ENCODE assay signal across 8 cellular contexts in the genomic region with DNA sequence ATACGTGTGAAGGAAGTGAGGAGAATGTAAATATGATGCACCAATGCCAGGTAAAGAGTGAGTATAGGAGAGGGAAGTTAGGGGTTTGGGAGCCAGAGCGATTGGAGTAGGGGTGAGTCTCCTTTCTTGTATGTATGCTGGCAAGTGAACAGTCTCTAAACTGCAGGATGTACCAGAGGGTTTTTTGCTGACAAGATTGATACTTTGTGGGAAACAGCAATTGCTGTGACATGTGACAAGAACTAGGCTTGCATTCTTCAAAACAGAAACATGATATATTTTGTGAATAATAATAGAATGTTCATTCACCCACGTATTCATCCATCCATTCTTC. TPM values are rescaled to one million over a fixed set of nuclear protein-coding genes. Genes with fewer than 3 reads are reported as not detected.
A peak's percentile ranks its signal among the peaks of the same experiment; 100 is the strongest.
DNase-seq lines count a peak whose midpoint lies in the region; ATAC-seq, FAIRE-seq and TF ChIP-seq lines count a peak whose summit lies in the region.

No MANE protein-coding gene starts in this region.

- TF ChIP-seq CTCF in BE2C (IDR thresholded peaks at IDR 0.05; ENCODE audit: low read depth, low read length): no peak

- H3K36me3 ChIP-seq in BE2C (no peaks in the 10 kb centered on the region), small intestine (ENCODE audit: control insufficient read depth in 2 of 2, insufficient read depth in 2 of 2, low read length in 2 of 2) (no peaks in the 10 kb centered on the region)

- H3K9me3 ChIP-seq in BE2C (no peaks in the 10 kb centered on the region), right cardiac atrium (ENCODE audit: control insufficient read depth, low read length) (no peaks in the 10 kb centered on the region), small intestine (ENCODE audit: control insufficient read depth, low read depth) (no peaks in the 10 kb centered on the region)

- peak overlapping the region; percentile 95 for H3K27ac Mint-ChIP-seq in activated T-helper 2 cell treated with anti-CD3 and anti-CD28 coated beads, Interferon-gamma antibody, Interleukin-2, Interleukin-4, amounts not matched to agents 10 μg/mL and 5 μg/mL and 100 μg/mL, durations not matched to agents 14 hours and 24 hours and 36 hours

- H3K27me3 ChIP-seq in BE2C: no peaks in the 10 kb centered on the region
- no peaks in the 10 kb centered on the region for H3K27me3 ChIP-seq in right cardiac atrium (ENCODE audit: control insufficient read depth, insufficient read depth)
- no peaks in the 10 kb centered on the region for H3K27me3 ChIP-seq in small intestine (ENCODE audit: control insufficient read depth in 2 of 2, insufficient read depth in 2 of 2, low read length in 2 of 2)

- H3K4me1 ChIP-seq in BE2C (no peaks in the 10 kb centered on the region), right cardiac atrium (ENCODE audit: control insufficient read depth, insufficient read depth, low read length) (no peaks in the 10 kb centered on the region), small intestine (ENCODE audit: control insufficient read depth in 2 of 2, insufficient read depth in 1 of 2, low read depth in 1 of 2, low read length in 1 of 2) (no peaks in the 10 kb centered on the region)

- H3K27me3 Mint-ChIP-seq in activated T-helper 2 cell treated with anti-CD3 and anti-CD28 coated beads, Interferon-gamma antibody, Interleukin-2, Interleukin-4, amounts not matched to agents 10 μg/mL and 5 μg/mL and 100 μg/mL, durations not matched to agents 14 hours and 24 hours and 36 hours (ENCODE audit: low read depth): no peaks in the 10 kb centered on the region

- H3K4me3 ChIP-seq in BE2C (ENCODE audit: low read depth, low read length) (peak overlapping the region; percentile 88), right cardiac atrium (ENCODE audit: low read length) (peak overlapping the region; percentile 62), small intestine (ENCODE audit: low read depth in 1 of 2, low read length in 2 of 2) (peak overlapping the region; percentile 52 to 68)

- no peaks in the 10 kb centered on the region for H3K9me3 Mint-ChIP-seq in activated T-helper 2 cell treated with anti-CD3 and anti-CD28 coated beads, Interferon-gamma antibody, Interleukin-2, Interleukin-4, amounts not matched to agents 10 μg/mL and 5 μg/mL and 100 μg/mL, durations not matched to agents 14 hours and 24 hours and 36 hours

- under 1% methylated on average over 3 of the region's 3 CpGs for WGBS in right cardiac atrium
- WGBS in small intestine, 3 donors: 3 to 15% (median 6%) methylated on average over 3 of the region's 3 CpGs

- H3K4me1 Mint-ChIP-seq in activated T-helper 2 cell treated with anti-CD3 and anti-CD28 coated beads, Interferon-gamma antibody, Interleukin-2, Interleukin-4, amounts not matched to agents 10 μg/mL and 5 μg/mL and 100 μg/mL, durations not matched to agents 14 hours and 24 hours and 36 hours (ENCODE audit: low read depth): peaks cover 9% of the 10 kb centered on the region

- peak overlapping the region; percentile 97 for H3K4me3 Mint-ChIP-seq in activated T-helper 2 cell treated with anti-CD3 and anti-CD28 coated beads, Interferon-gamma antibody, Interleukin-2, Interleukin-4, amounts not matched to agents 10 μg/mL and 5 μg/mL and 100 μg/mL, durations not matched to agents 14 hours and 24 hours and 36 hours (ENCODE audit: low read depth)

- intact Hi-C loops in activated T-helper 2 cell treated with anti-CD3 and anti-CD28 coated beads, Interferon-gamma antibody, Interleukin-2, Interleukin-4, amounts not matched to agents 10 μg/mL and 5 μg/mL and 100 μg/mL, durations not matched to agents 14 hours and 24 hours and 36 hours (cut with micrococcal nuclease): loop anchor here (2.0 to 5.0 kb wide), 3 partner anchors 381 to 991 kb away; partner anchors contain the start of gene HDAC8
- intact Hi-C loops in right cardiac atrium (cut with DNase I): no loop called here

- peak; percentile 28 for ATAC-seq in GM19324 (IDR thresholded peaks at IDR 0.05; ENCODE audit: low FRiP score, unreplicated experiment)
- peak; percentile 36 for ATAC-seq in HG03439 (IDR thresholded peaks at IDR 0.05; ENCODE audit: unreplicated experiment)
- ATAC-seq in right cardiac atrium: peak; percentile 24 to 53

- H3K27ac ChIP-seq in right cardiac atrium (ENCODE audit: low read length): peak overlapping the region; percentile 85
- peak overlapping the region; percentile 8 to 82 for H3K27ac ChIP-seq in small intestine (ENCODE audit: low read depth in 1 of 2, low read length in 1 of 2)

- no peak for FAIRE-seq in small intestine (lab: Jason Lieb, UNC)

- no peaks in the 10 kb centered on the region for H3K36me3 Mint-ChIP-seq in activated T-helper 2 cell treated with anti-CD3 and anti-CD28 coated beads, Interferon-gamma antibody, Interleukin-2, Interleukin-4, amounts not matched to agents 10 μg/mL and 5 μg/mL and 100 μg/mL, durations not matched to agents 14 hours and 24 hours and 36 hours (ENCODE audit: low read depth)

- DNase-seq in BE2C (no peak), right cardiac atrium (no peak), small intestine (peak; percentile 19)
- DNase-seq in activated T-helper 2 cell treated with anti-CD3 and anti-CD28 coated beads, Interferon-gamma antibody, Interleukin-2, Interleukin-4, amounts not matched to agents 10 μg/mL and 5 μg/mL and 100 μg/mL, durations not matched to agents 14 hours and 24 hours and 36 hours (ENCODE audit: low spot score): no peak
- DNase-seq in stimulated activated CD4-positive, alpha-beta T cell treated with anti-CD3 and anti-CD28 coated beads, Interleukin-4, amount 100 ng/mL, for 24 hours: no peak
- no peak for DNase-seq in activated CD4-positive, alpha-beta T cell treated with anti-CD3 and anti-CD28 coated beads, Interleukin-2, amount 50 U/mL, for 1 hour

RNA-seq across cellular contexts. Expression of gene CHIC1, which starts 0.7 kb away (rescaled TPM):
- polyA plus RNA-seq in BE2C (2012; ENCODE audit: insufficient read depth, insufficient read length, low read depth): 3.2 TPM
- 4.2 and 4.7 TPM in 2 replicates for total RNA-seq in activated T-helper 2 cell treated with anti-CD3 and anti-CD28 coated beads, Interferon-gamma antibody, Interleukin-2, Interleukin-4, amounts not matched to agents 10 μg/mL and 5 μg/mL and 100 μg/mL, durations not matched to agents 14 hours and 24 hours and 36 hours
- total RNA-seq in right cardiac atrium: 10 to 100 TPM; 12.0 to 14.0 (median 13.3) TPM
- polyA plus RNA-seq in right cardiac atrium (4.8 TPM), small intestine (1 to 10 TPM; 1.1 to 2.2 (median 1.9) TPM)
